ENCODE assay signal across 26 cellular contexts in genomic region chr10:15472008-15472407, GRCh38.
A peak's percentile ranks its signal among the peaks of the same experiment; 100 is the strongest.
DNase-seq lines count a peak whose midpoint lies in the region; ATAC-seq, FAIRE-seq and TF ChIP-seq lines count a peak whose summit lies in the region.
"Had no signal": no experiment of that assay in that cellular context is flagged by ENCODE, and none has a peak within 500 bp of the region (broad histone marks: within the 10 kb centered on the region; RNA-seq: fewer than 3 reads in every experiment).

No MANE protein-coding gene starts in this region.

- POLR2A ChIA-PET in K562 (lab: Yijun Ruan, JAX) = no interaction called here

- peak overlapping the region; percentile 22; the same call in 1 of the 2 replicates for H2AFZ ChIP-seq in K562 (ENCODE audit: low read depth, low read length)
- H2AFZ ChIP-seq in smooth muscle cell (ENCODE audit: low read depth) = no peak overlapping the region

- TF ChIP-seq RAD21 in K562 (CRISPR knock-in tag; conservative IDR thresholded peaks at IDR 0.05 in 1 of 2, IDR thresholded peaks at IDR 0.05 in 1 of 2) = no peak

- TF ChIP-seq CTCF in heart left ventricle (IDR thresholded peaks at IDR 0.05) (no peak), K562 (IDR thresholded peaks at IDR 0.05 in 2 of 3, conservative IDR thresholded peaks at IDR 0.05 in 1 of 3; ENCODE audit: insufficient read depth in 2 of 3, low read depth in 1 of 3, low read length in 3 of 3) (no peak), smooth muscle cell (IDR thresholded peaks at IDR 0.05; ENCODE audit: borderline replicate concordance, insufficient read depth, poor library complexity, severe bottlenecking) (no peak)

- no peaks in the 10 kb centered on the region for H3K9me1 ChIP-seq in K562 (ENCODE audit: control insufficient read depth, insufficient read depth, low read length)

- H3K9me3 ChIP-seq in heart left ventricle = peaks cover 0 to 4% (median 0%) of the 10 kb centered on the region in 12 donors
- H3K9me3 ChIP-seq in K562 (replicated peaks; ENCODE audit: control insufficient read depth, insufficient read depth, low read depth, low read length) = no peaks in the 10 kb centered on the region
- no peaks in the 10 kb centered on the region for H3K9me3 ChIP-seq in smooth muscle cell (replicated peaks; ENCODE audit: low read depth)
- H3K9me3 ChIP-seq: ascending aorta, Caco-2, pancreas, upper lobe of right lung had no signal

- DNase-seq in heart left ventricle = no peak
- no peak for DNase-seq in cardiac septum (ENCODE audit: low spot score)
- DNase-seq in K562 (ENCODE audit: extremely low read depth in 1 of 4, low spot score in 3 of 4) = no peak
- peak; percentile 36 for DNase-seq in iris pigment epithelial cell (ENCODE audit: low read depth)
- DNase-seq in smooth muscle cell (lab: John Stamatoyannopoulos, UW; ENCODE audit: unreplicated experiment) = no peak
- DNase-seq in GDM1 (lab: John Stamatoyannopoulos, UW) = no peak
- DNase-seq in NCI-H1436 treated with DMSO at 0.1 percent for 48 hours (lab: John Stamatoyannopoulos, UW) = no peak
- DNase-seq: activated CD4-positive, alpha-beta T cell treated with anti-CD3 and anti-CD28 coated beads for 48 hours; activated naive CD4-positive, alpha-beta T cell treated with anti-CD3 and anti-CD28 coated beads, Interleukin-2, amount 50 U/mL, for 16 hours; Caco-2; DND-41; effector CD4-positive, alpha-beta T cell; erythroblast; kidney glomerular epithelial cell; naive thymus-derived CD4-positive, alpha-beta T cell; NCI-H69; pancreas; SHP77 treated with DMSO at 0.1 percent for 48 hours; stimulated activated CD4-positive, alpha-beta T cell treated with anti-CD3 and anti-CD28 coated beads, Interleukin-1b, Interleukin-23, amount 100 ng/mL, for 48 hours; substantia nigra; T-cell; upper lobe of right lung had no signal

- peak in 3 of 4 donors; percentile 32 to 59 (median 37) for ATAC-seq in heart left ventricle
- no peak; the same call in 2 of the 3 replicates for ATAC-seq in K562
- no peak for ATAC-seq in GM21619 (IDR thresholded peaks at IDR 0.05; ENCODE audit: unreplicated experiment)
- ATAC-seq: naive thymus-derived CD4-positive, alpha-beta T cell; T-cell; upper lobe of right lung had no signal

- in situ Hi-C loops in K562 (cut with MboI) = no loop called here

- H3K4me2 ChIP-seq in K562 (ENCODE audit: insufficient read depth, low read length) (no peak overlapping the region), smooth muscle cell (peak overlapping the region; percentile 2)

- TF ChIP-seq POLR2A in heart left ventricle (IDR thresholded peaks at IDR 0.05) (no peak), K562 (conservative IDR thresholded peaks at IDR 0.05) (no peak)

- H3K36me3 ChIP-seq in heart left ventricle (no peaks in the 10 kb centered on the region), K562 (ENCODE audit: control insufficient read depth, insufficient read depth, low read length) (no peaks in the 10 kb centered on the region), smooth muscle cell (ENCODE audit: low read depth) (no peaks in the 10 kb centered on the region)
- H3K36me3 ChIP-seq: ascending aorta, pancreas, upper lobe of right lung had no signal

- peaks cover 0 to 8% (median 0%) of the 10 kb centered on the region in 9 donors for H3K27me3 ChIP-seq in heart left ventricle
- H3K27me3 ChIP-seq in K562 (ENCODE audit: control insufficient read depth in 2 of 2, insufficient read depth in 2 of 2, low read length in 2 of 2) = no peaks in the 10 kb centered on the region
- no peaks in the 10 kb centered on the region for H3K27me3 ChIP-seq in smooth muscle cell (ENCODE audit: low read depth)
- H3K27me3 ChIP-seq: ascending aorta, pancreas, upper lobe of right lung had no signal

- H4K20me1 ChIP-seq in K562 (replicated peaks; ENCODE audit: control insufficient read depth, insufficient read depth, low read length) = no peaks in the 10 kb centered on the region
- H4K20me1 ChIP-seq in smooth muscle cell (ENCODE audit: low read depth) = no peaks in the 10 kb centered on the region

- no peak overlapping the region for H3K27ac ChIP-seq in heart left ventricle
- H3K27ac ChIP-seq in K562 (ENCODE audit: extremely low read depth, low read depth, low read length) = no peak overlapping the region
- no peak overlapping the region for H3K27ac ChIP-seq in smooth muscle cell (ENCODE audit: low read depth)
- H3K27ac ChIP-seq: ascending aorta, pancreas, upper lobe of right lung had no signal

- no TSS peak for BruUV-seq in K562 (replicated peaks; lab: Mats Ljungman, UMichigan)

- 37 to 57% (median 42%) methylated on average over 6 of the region's 6 CpGs for whole genome bisulfite sequencing in heart left ventricle, 4 donors
- 16% methylated on average over 6 of the region's 6 CpGs for WGBS in K562 (ENCODE audit: insufficient coverage, low coverage, missing lambda C conversion rate)
- 40% methylated on average over 6 of the region's 6 CpGs for WGBS in smooth muscle cell (ENCODE audit: low lambda C conversion rate)

- peaks cover 0 to 16% (median 6%) of the 10 kb centered on the region in 12 donors for H3K4me1 ChIP-seq in heart left ventricle
- H3K4me1 ChIP-seq in K562 (replicated peaks in 1 of 2; ENCODE audit: control insufficient read depth in 2 of 2, insufficient read depth in 2 of 2, low read length in 2 of 2) = peaks cover 0 to 4% of the 10 kb centered on the region in 2 experiments; a peak in 4 of 5 replicates
- H3K4me1 ChIP-seq in smooth muscle cell (ENCODE audit: low read depth) = peaks cover 17% of the 10 kb centered on the region
- H3K4me1 ChIP-seq: Caco-2, pancreas, upper lobe of right lung had no signal

- no peak for FAIRE-seq in K562 (lab: Jason Lieb, UNC)
- FAIRE-seq: A204.1, H1, pancreas had no signal

- H3K79me2 ChIP-seq in K562 (ENCODE audit: control insufficient read depth, insufficient read depth, low read length) (no peaks in the 10 kb centered on the region), smooth muscle cell (ENCODE audit: low read depth) (no peaks in the 10 kb centered on the region)

- intact Hi-C loops in heart left ventricle (cut with DNase I) (no loop called here), cardiac septum (cut with DNase I) (no loop called here), K562 (cut with micrococcal nuclease) (no loop called here)

- no peak for TF ChIP-seq EP300 in K562 (IDR thresholded peaks at IDR 0.05; ENCODE audit: low read length)

- H3K4me3 ChIP-seq in heart left ventricle (no peak overlapping the region), K562 (no peak overlapping the region), smooth muscle cell (no peak overlapping the region)
- H3K4me3 ChIP-seq: ascending aorta, pancreas, upper lobe of right lung had no signal

- CTCF ChIA-PET in K562 (lab: Yijun Ruan, JAX; ENCODE audit: low intra/inter-chr PET ratio) = no interaction called here

- H3K9ac ChIP-seq in K562 (ENCODE audit: insufficient read depth in 1 of 2, low read depth in 2 of 2, low read length in 2 of 2) (no peak overlapping the region), smooth muscle cell (ENCODE audit: low read depth) (no peak overlapping the region)

- no peaks in the 10 kb centered on the region for H3F3A ChIP-seq in smooth muscle cell (ENCODE audit: low read depth)

TF ChIP-seq in K562, 482 proteins besides CTCF, POLR2A, EP300 and RAD21:
- TF ChIP-seq SMC3 (conservative IDR thresholded peaks at IDR 0.05; ENCODE audit: insufficient read depth, low read depth, low read length) = no peak
- no peak for TF ChIP-seq MCM2 (IDR thresholded peaks at IDR 0.05; ENCODE audit: low read depth)
- no peak for TF ChIP-seq CREM (IDR thresholded peaks at IDR 0.05; ENCODE audit: low read depth)
- no peak for TF ChIP-seq ZNF668 (CRISPR knock-in tag; IDR thresholded peaks at IDR 0.05)
- no peak for TF ChIP-seq FOXA1 (IDR thresholded peaks at IDR 0.05; ENCODE audit: borderline replicate concordance)
- TF ChIP-seq HNRNPLL (IDR thresholded peaks at IDR 0.05; ENCODE audit: low read depth, low read length, poor library complexity, severe bottlenecking) = no peak
- TF ChIP-seq MAFG (tag; conservative IDR thresholded peaks at IDR 0.05) = no peak
- TF ChIP-seq HSF4 (CRISPR knock-in tag; IDR thresholded peaks at IDR 0.05; ENCODE audit: borderline replicate concordance) = no peak
- TF ChIP-seq CBFA2T3 (IDR thresholded peaks at IDR 0.05) = peak; percentile 37; the same call in 1 of the 2 replicates

Comparison
In these comparisons a context has a peak if more than half of its experiments do, and no peak if none do; other contexts are left out.
1. ATAC-seq: peak in heart left ventricle (3 of 4); none in K562 (single experiment) and GM21619 (single experiment).